Comparison of ENCODE assay signal across 7 cellular contexts in genomic region chr4:76342803-76343202, GRCh38. TPM values are rescaled to one million over a fixed set of nuclear protein-coding genes. Genes with fewer than 3 reads are reported as not detected.
"Had no signal": no experiment of that assay in that cellular context is flagged by ENCODE, and none has a peak within 500 bp of the region (broad histone marks: within the 10 kb centered on the region; RNA-seq: fewer than 3 reads in every experiment).

No MANE protein-coding gene starts in this region.

- H3K27ac Mint-ChIP-seq: HFFc6 had no signal

- FAIRE-seq: HepG2 had no signal

- H3K4me3 ChIP-seq: HAP-1 had no signal

- H3K36me3 ChIP-seq: HAP-1 had no signal

- H3K4me1 ChIP-seq: HAP-1 had no signal

- DNase-seq: GOT3, H7, HFFc6 had no signal

- H3K4me3 Mint-ChIP-seq: HFFc6, IgD-negative memory B cell had no signal

- H3K9me3 ChIP-seq: HAP-1 had no signal

- H3K4me1 Mint-ChIP-seq: IgD-negative memory B cell had no signal

- ATAC-seq: HCT116, HepG2 had no signal

RNA-seq across cellular contexts. Expression of gene STBD1, which starts 36.3 kb away (rescaled TPM):
- polyA plus RNA-seq: IgD-negative memory B cell had no signal
